In genomic region chr22:45240810-45241631, GRCh38 we compare ENCODE assay signal across 8 cellular contexts. TPM values are rescaled to one million over a fixed set of nuclear protein-coding genes. Genes with fewer than 3 reads are reported as not detected.
DNase-seq lines count a peak whose midpoint lies in the region; ATAC-seq and TF ChIP-seq lines count a peak whose summit lies in the region.

TSS of gene KIAA0930 (minus strand) at chr22:45240894. CDS start at chr22:45240703, 191 bp downstream.

- H2AFZ ChIP-seq in KMS-11 (ENCODE audit: low read depth): peak within 1 kb of the TSS; percentile 91

- H3K9me3 ChIP-seq in right atrium auricular region (no peaks in the 10 kb centered on the region), psoas muscle (no peaks in the 10 kb centered on the region), upper lobe of right lung (no peaks in the 10 kb centered on the region)

- WGBS in psoas muscle, 3 donors: 7 to 27% (median 22%) methylated on average over 16 to 65 of the region's 66 CpGs

- H3K4me1 ChIP-seq in KMS-11 (ENCODE audit: low read depth, poor library complexity, severe bottlenecking): peaks cover 27% of the 10 kb centered on the region
- H3K4me1 ChIP-seq in right atrium auricular region: peaks cover 0 to 21% of the 10 kb centered on the region in 2 donors
- H3K4me1 ChIP-seq in psoas muscle: no peaks in the 10 kb centered on the region
- peaks cover 19% of the 10 kb centered on the region for H3K4me1 ChIP-seq in upper lobe of right lung

- ATAC-seq in psoas muscle: peak; percentile 72 to 90 (median 79)
- ATAC-seq in upper lobe of right lung: peak; percentile 82

- intact Hi-C loops in psoas muscle (cut with DNase I): no loop called here
- intact Hi-C loops in upper lobe of right lung (cut with DNase I): no loop called here

- no peak within 1 kb of the TSS for H3K27ac ChIP-seq in KMS-11
- peak within 1 kb of the TSS; percentile 58 for H3K27ac ChIP-seq in angular gyrus (ENCODE audit: low read depth, low read length)
- H3K27ac ChIP-seq in right atrium auricular region: peak within 1 kb of the TSS; percentile 61 to 69
- peak within 1 kb of the TSS; percentile 41 for H3K27ac ChIP-seq in psoas muscle
- H3K27ac ChIP-seq in upper lobe of right lung: no peak within 1 kb of the TSS

- no peak within 1 kb of the TSS for H3K4me3 ChIP-seq in KMS-11 (IDR thresholded peaks at IDR 0.05; ENCODE audit: insufficient read depth, low read depth, low read length)
- H3K4me3 ChIP-seq in right atrium auricular region: peak within 1 kb of the TSS; percentile 68 to 76
- peak within 1 kb of the TSS; percentile 74 for H3K4me3 ChIP-seq in psoas muscle
- H3K4me3 ChIP-seq in upper lobe of right lung: peak within 1 kb of the TSS; percentile 68

- H4K20me1 ChIP-seq in KMS-11 (ENCODE audit: insufficient read depth): no peaks in the 10 kb centered on the region

- peak within 1 kb of the TSS; percentile 71 for H3K4me2 ChIP-seq in KMS-11

- H3K36me3 ChIP-seq in KMS-11 (ENCODE audit: insufficient read depth) (no peaks in the 10 kb centered on the region), right atrium auricular region (no peaks in the 10 kb centered on the region), psoas muscle (ENCODE audit: insufficient read depth in 1 of 2, low read depth in 1 of 2) (peaks cover 0 to 3% of the 10 kb centered on the region in 2 donors), upper lobe of right lung (no peaks in the 10 kb centered on the region)

- H3K27me3 ChIP-seq in KMS-11 (ENCODE audit: insufficient read depth, low read depth) (no peaks in the 10 kb centered on the region), right atrium auricular region (no peaks in the 10 kb centered on the region), psoas muscle (ENCODE audit: insufficient read depth in 3 of 3, low read length in 2 of 3) (no peaks in the 10 kb centered on the region), upper lobe of right lung (no peaks in the 10 kb centered on the region)

- no peaks in the 10 kb centered on the region for H3K79me2 ChIP-seq in KMS-11 (ENCODE audit: insufficient read depth, low read depth)

- TF ChIP-seq CTCF in KMS-11 (conservative IDR thresholded peaks at IDR 0.05; ENCODE audit: low read depth, low read length) (no peak), right atrium auricular region (IDR thresholded peaks at IDR 0.05) (no peak), psoas muscle (IDR thresholded peaks at IDR 0.05) (no peak), upper lobe of right lung (IDR thresholded peaks at IDR 0.05) (no peak)

- H3K9ac ChIP-seq in KMS-11: peak within 1 kb of the TSS; percentile 22; the same call in 1 of the 2 replicates

- DNase-seq in NCI-H2081 (lab: John Stamatoyannopoulos, UW) (peak; percentile 32 to 33), NCI-H2081 treated with DMSO at 0.1 percent for 48 hours (lab: John Stamatoyannopoulos, UW) (no peak), T-helper 22 cell (ENCODE audit: low read depth) (peak; percentile 77), right atrium auricular region (ENCODE audit: low spot score) (peak; percentile 75), psoas muscle (peak; percentile 88 to 91), upper lobe of right lung (peak; percentile 91)

RNA-seq across cellular contexts. Expression of gene KIAA0930, which starts in this region (rescaled TPM):
- total RNA-seq in right atrium auricular region (10 to 100 TPM; 13.0 to 20.4 TPM), psoas muscle (10 to 100 TPM; 21.3 to 51.1 (median 28.0) TPM), upper lobe of right lung (79.5 TPM)
- 10 to 100 TPM; 13.2 to 24.9 (median 15.3) TPM for polyA plus RNA-seq in psoas muscle

Comparison
In these comparisons a context has a peak if more than half of its experiments do, and no peak if none do; other contexts are left out.
1. H3K27ac ChIP-seq: peak in angular gyrus (single experiment), right atrium auricular region (2 of 2) and psoas muscle (single experiment); none in KMS-11 (single experiment) and upper lobe of right lung (single experiment).